ENCODE assay signal across 8 cellular contexts in genomic region chr9:7570107-7570720, GRCh38.
DNase-seq lines count a peak whose midpoint lies in the region; ATAC-seq and TF ChIP-seq lines count a peak whose summit lies in the region.

No MANE protein-coding gene starts in this region.

- no peak overlapping the region for H3K4me2 ChIP-seq in Karpas-422 (ENCODE audit: low read depth, low read length, poor library complexity, severe bottlenecking)

- H3K36me3 ChIP-seq in Karpas-422 (ENCODE audit: insufficient read depth, low read length) = no peaks in the 10 kb centered on the region

- peak; percentile 92 for ATAC-seq in GM21723 (IDR thresholded peaks at IDR 0.05; ENCODE audit: unreplicated experiment)

- CTCF ChIA-PET in GM10248 (lab: Yijun Ruan, JAX) = interaction anchor here (0.8 to 5.0 kb wide), 19 partner anchors 9 to 1784 kb away, joined by 3 to 27 read pairs (median 4); no protein-coding TSS in a partner anchor

- no peaks in the 10 kb centered on the region for H3K79me2 ChIP-seq in Karpas-422 (ENCODE audit: low read length)

- no peaks in the 10 kb centered on the region for H3K27me3 ChIP-seq in Karpas-422 (ENCODE audit: low read length)

- TF ChIP-seq CTCF in GM10248 (IDR thresholded peaks at IDR 0.05; ENCODE audit: control extremely low read depth, extremely low read depth, low read depth, missing control alignments) = peak; percentile 88

- H2AFZ ChIP-seq in Karpas-422 (ENCODE audit: low read length) = no peak overlapping the region

- no peak overlapping the region for H3K4me3 ChIP-seq in Karpas-422 (ENCODE audit: low read length)

- DNase-seq in GM10248 (ENCODE audit: extremely low spot score) (peak; percentile 19), Karpas-422 (peak; percentile 88), SKM-1 treated with dmso at 0.1 percent for 144 hours (lab: John Stamatoyannopoulos, UW; ENCODE audit: unreplicated experiment) (peak; percentile 25), iPS-NIHi7 (ENCODE audit: extremely low spot score) (peak; percentile 47), cerebellar nuclear complex (lab: John Stamatoyannopoulos, UW) (no peak)
- peak; percentile 38 for DNase-seq in activated naive CD8-positive, alpha-beta T cell treated with anti-CD3 and anti-CD28 coated beads, Interleukin-2, amount 50 U/mL, for 16 hours (ENCODE audit: low read depth, low spot score)
- peak; percentile 27 to 39 for DNase-seq in stimulated activated CD4-positive, alpha-beta T cell treated with anti-CD3 and anti-CD28 coated beads, Interleukin-1b, Interleukin-23, amount 100 ng/mL, for 1 hour (ENCODE audit: low read depth in 2 of 2)

- no peaks in the 10 kb centered on the region for H4K20me1 ChIP-seq in Karpas-422 (ENCODE audit: insufficient read depth, low read depth, low read length)

- no peaks in the 10 kb centered on the region for H3K9me2 ChIP-seq in Karpas-422 (replicated peaks; ENCODE audit: insufficient read depth, low read length)

- no peaks in the 10 kb centered on the region for H3K9me3 ChIP-seq in Karpas-422 (ENCODE audit: low read length)

- POLR2A ChIA-PET in GM10248 (lab: Yijun Ruan, JAX) = no interaction called here

- H3K4me1 ChIP-seq in Karpas-422 (ENCODE audit: low read length) = no peaks in the 10 kb centered on the region

- H3K9ac ChIP-seq in Karpas-422 (ENCODE audit: low read length) = no peak overlapping the region

- H3K27ac ChIP-seq in Karpas-422 (ENCODE audit: low read length) = no peak overlapping the region

Comparison
In these comparisons a context has a peak if more than half of its experiments do, and no peak if none do; other contexts are left out.
1. DNase-seq: peak in GM10248 (single experiment), Karpas-422 (single experiment), SKM-1 treated with dmso at 0.1 percent for 144 hours (single experiment), activated naive CD8-positive, alpha-beta T cell treated with anti-CD3 and anti-CD28 coated beads, Interleukin-2, amount 50 U/mL, for 16 hours (single experiment), iPS-NIHi7 (single experiment) and stimulated activated CD4-positive, alpha-beta T cell treated with anti-CD3 and anti-CD28 coated beads, Interleukin-1b, Interleukin-23, amount 100 ng/mL, for 1 hour (2 of 2); none in cerebellar nuclear complex (0 of 2).